9 cellular contexts compared by ENCODE assay signal in genomic region chr2:218893349-218894167, GRCh38. TPM values are rescaled to one million over a fixed set of nuclear protein-coding genes. Genes with fewer than 3 reads are reported as not detected.
DNase-seq lines count a peak whose midpoint lies in the region; ATAC-seq and TF ChIP-seq lines count a peak whose summit lies in the region.
"Had no signal": no experiment of that assay in that cellular context is flagged by ENCODE, and none has a peak within 500 bp of the region (broad histone marks: within the 10 kb centered on the region; RNA-seq: fewer than 3 reads in every experiment).

No MANE protein-coding gene starts in this region.

- H3K27me3 ChIP-seq in AG04450 (ENCODE audit: control insufficient read depth, insufficient read depth, low read length), result peaks cover 87% of the 10 kb centered on the region
- peaks cover 42% of the 10 kb centered on the region for H3K27me3 ChIP-seq in mononuclear cell (ENCODE audit: insufficient read depth, low read length)

- peaks cover 36% of the 10 kb centered on the region for H3K4me1 Mint-ChIP-seq in activated naive CD8-positive, alpha-beta T cell treated with anti-CD3 and anti-CD28 coated beads, Interleukin-2, amount 10 ng/mL, durations not matched to agents 7 days and 5 days

- H3K9me3 ChIP-seq in AG04450 (ENCODE audit: control insufficient read depth, insufficient read depth, low read length), result peaks cover 4% of the 10 kb centered on the region; the same call in 1 of the 2 replicates
- no peaks in the 10 kb centered on the region for H3K9me3 ChIP-seq in HEK293 (ENCODE audit: control insufficient read depth, insufficient read depth, low read depth, low read length)
- no peaks in the 10 kb centered on the region for H3K9me3 ChIP-seq in mononuclear cell (ENCODE audit: low read depth, low read length)
- H3K9me3 ChIP-seq: adrenal gland had no signal

- TF ChIP-seq CTCF in AG04450 (IDR thresholded peaks at IDR 0.05; ENCODE audit: low read depth, low read length) (no peak), HEK293 (tag by site-specific recombination; IDR thresholded peaks at IDR 0.05) (no peak)

- DNase-seq in AG04450 (ENCODE audit: low read depth, low spot score) (no peak), superior temporal gyrus (ENCODE audit: extremely low spot score) (no peak), AG08395 (ENCODE audit: low spot score) (no peak)
- DNase-seq in activated naive CD8-positive, alpha-beta T cell treated with anti-CD3 and anti-CD28 coated beads, Interleukin-2, amount 10 ng/mL, durations not matched to agents 7 days and 5 days, result no peak

- peak overlapping the region; percentile 65 for H3K4me3 Mint-ChIP-seq in activated naive CD8-positive, alpha-beta T cell treated with anti-CD3 and anti-CD28 coated beads, Interleukin-2, amount 10 ng/mL, durations not matched to agents 7 days and 5 days

- no peaks in the 10 kb centered on the region for H3K36me3 Mint-ChIP-seq in activated naive CD8-positive, alpha-beta T cell treated with anti-CD3 and anti-CD28 coated beads, Interleukin-2, amount 10 ng/mL, durations not matched to agents 7 days and 5 days

- H3K4me3 ChIP-seq in AG04450 (ENCODE audit: low read depth, low read length), result peak overlapping the region; percentile 39
- H3K4me3 ChIP-seq in HEK293 (ENCODE audit: low read depth, low read length), result no peak overlapping the region
- H3K4me3 ChIP-seq in mononuclear cell (ENCODE audit: low read length), result peak overlapping the region; percentile 27

- CTCF ChIA-PET in AG04450 (lab: Charles Lee), result interaction anchor here (3.6 kb wide), 1 partner anchor 16 kb away, joined by 24 read pairs; no protein-coding TSS in a partner anchor
- CTCF ChIA-PET in HEK293 (lab: Yijun Ruan, JAX), result interaction anchor here (0.6 to 17.9 kb wide), 9 partner anchors 12 to 583 kb away, joined by 3 to 552 read pairs (median 3); partner anchors contain the start of gene WNT10A

- no peaks in the 10 kb centered on the region; the same call in 1 of the 2 replicates for H3K4me1 ChIP-seq in HEK293 (ENCODE audit: control insufficient read depth, insufficient read depth, low read length)
- H3K4me1 ChIP-seq in mononuclear cell (ENCODE audit: insufficient read depth, low read length), result peaks cover 70% of the 10 kb centered on the region

- no peaks in the 10 kb centered on the region for H3K9me3 Mint-ChIP-seq in activated naive CD8-positive, alpha-beta T cell treated with anti-CD3 and anti-CD28 coated beads, Interleukin-2, amount 10 ng/mL, durations not matched to agents 7 days and 5 days

- POLR2A ChIA-PET in AG04450 (lab: Yijun Ruan, JAX) (interaction anchor here (0.6 kb wide), 1 partner anchor 422 kb away, joined by 4 read pairs; no protein-coding TSS in a partner anchor), HEK293 (lab: Yijun Ruan, JAX) (no interaction called here)
- POLR2A ChIA-PET in activated naive CD8-positive, alpha-beta T cell treated with anti-CD3 and anti-CD28 coated beads, Interleukin-2, amount 10 ng/mL, durations not matched to agents 7 days and 5 days (lab: Charles Lee), result interaction anchor here (0.5 to 2.4 kb wide), 2 partner anchors 13 to 133 kb away, joined by 4 to 11 read pairs; partner anchors contain the start of gene WNT10A

- no peaks in the 10 kb centered on the region for H3K36me3 ChIP-seq in HEK293 (ENCODE audit: control insufficient read depth in 2 of 2, insufficient read depth in 1 of 2, low read length in 2 of 2)
- H3K36me3 ChIP-seq: adrenal gland had no signal

- peaks cover 47% of the 10 kb centered on the region for H3K27me3 Mint-ChIP-seq in activated naive CD8-positive, alpha-beta T cell treated with anti-CD3 and anti-CD28 coated beads, Interleukin-2, amount 10 ng/mL, durations not matched to agents 7 days and 5 days

- H3K27ac ChIP-seq in AG04450 (ENCODE audit: low read depth, low read length), result no peak overlapping the region
- H3K27ac ChIP-seq in HEK293 (ENCODE audit: extremely low read depth, low read depth, low read length), result no peak overlapping the region
- H3K27ac ChIP-seq: adrenal gland had no signal

- H3K27ac Mint-ChIP-seq in activated naive CD8-positive, alpha-beta T cell treated with anti-CD3 and anti-CD28 coated beads, Interleukin-2, amount 10 ng/mL, durations not matched to agents 7 days and 5 days, result no peak overlapping the region

- no peak for ATAC-seq in activated naive CD8-positive, alpha-beta T cell treated with anti-CD3 and anti-CD28 coated beads, Interleukin-2, amount 10 ng/mL, durations not matched to agents 7 days and 5 days (ENCODE audit: low read depth)
- ATAC-seq in GM19035 (IDR thresholded peaks at IDR 0.05; ENCODE audit: unreplicated experiment) (no peak), HG03469 (IDR thresholded peaks at IDR 0.05; ENCODE audit: unreplicated experiment) (no peak)

TF ChIP-seq in HEK293, 187 proteins besides CTCF, POLR2A, EP300 and RAD21:
- TF ChIP-seq ZNF747 (tag by site-specific recombination; IDR thresholded peaks at IDR 0.05), result no peak
- TF ChIP-seq ZNF701 (tag by site-specific recombination; IDR thresholded peaks at IDR 0.05), result no peak
- peak; percentile 75 for TF ChIP-seq ZFHX2 (tag by site-specific recombination; conservative IDR thresholded peaks at IDR 0.05)
- peak; percentile 72 for TF ChIP-seq EGR2 (tag by site-specific recombination; IDR thresholded peaks at IDR 0.05; ENCODE audit: low read depth)
- TF ChIP-seq ZNF776 (tag by site-specific recombination; IDR thresholded peaks at IDR 0.05; ENCODE audit: borderline replicate concordance), result no peak
TF ChIP-seq in HEK293: peak in this region for 2.

RNA-seq across cellular contexts. Expression of gene WNT10A, which starts 12.9 kb away (rescaled TPM):
- polyA plus RNA-seq in AG04450 (2011; rRNA removed), result not detected in 2 replicates
- not detected in 2 replicates for polyA minus RNA-seq in AG04450 (2011; rRNA and poly(A)+ RNA removed)
- total RNA-seq in activated naive CD8-positive, alpha-beta T cell treated with anti-CD3 and anti-CD28 coated beads, Interleukin-2, amount 10 ng/mL, durations not matched to agents 7 days and 5 days, result 1 to 10 TPM; 1.9 to 2.5 TPM
- total RNA-seq in mononuclear cell, result 1.5 TPM

RNA-seq across cellular contexts. Expression of gene WNT6, which starts 34.0 kb away (rescaled TPM):
- not detected in 2 replicates for polyA plus RNA-seq in AG04450 (2011; rRNA removed)
- polyA minus RNA-seq in AG04450 (2011; rRNA and poly(A)+ RNA removed), result not detected in 2 replicates
- total RNA-seq in activated naive CD8-positive, alpha-beta T cell treated with anti-CD3 and anti-CD28 coated beads, Interleukin-2, amount 10 ng/mL, durations not matched to agents 7 days and 5 days, result not detected
- not detected for total RNA-seq in mononuclear cell
